8 cellular contexts compared by ENCODE assay signal in genomic region chr3:49723631-49724551, GRCh38. TPM values are rescaled to one million over a fixed set of nuclear protein-coding genes. Genes with fewer than 3 reads are reported as not detected.
DNase-seq lines count a peak whose midpoint lies in the region; ATAC-seq, FAIRE-seq and TF ChIP-seq lines count a peak whose summit lies in the region.

TSS of gene GMPPB (minus strand) at chr3:49723951. CDS start at chr3:49723726, 225 bp downstream.

- TF ChIP-seq CTCF in endothelial cell of umbilical vein (IDR thresholded peaks at IDR 0.05; ENCODE audit: extremely low read depth in 1 of 2, insufficient read depth in 1 of 2, low read depth in 1 of 2, low read length in 2 of 2): no peak

- TF ChIP-seq POLR2A in endothelial cell of umbilical vein (IDR thresholded peaks at IDR 0.05; ENCODE audit: low read depth, low read length): peak; percentile 80

- H3K27me3 Mint-ChIP-seq in IgD-negative memory B cell: no peaks in the 10 kb centered on the region

- H3K79me2 ChIP-seq in endothelial cell of umbilical vein (ENCODE audit: control insufficient read depth, insufficient read depth, low read length): peaks cover 13% of the 10 kb centered on the region

- peak within 1 kb of the TSS; percentile 98 for H3K9ac ChIP-seq in endothelial cell of umbilical vein (replicated peaks; ENCODE audit: extremely low read depth, insufficient read depth, low read length)

- no peaks in the 10 kb centered on the region for H3K9me3 ChIP-seq in endothelial cell of umbilical vein (replicated peaks; ENCODE audit: control insufficient read depth, insufficient read depth, low read length)

- H3K4me1 ChIP-seq in endothelial cell of umbilical vein (ENCODE audit: control insufficient read depth, extremely low read depth, insufficient read depth, low read length): peaks cover 16% of the 10 kb centered on the region

- BruUV-seq in endothelial cell of umbilical vein (replicated peaks; lab: Mats Ljungman, UMichigan): TSS peak; percentile 81

- H3K4me3 ChIP-seq in endothelial cell of umbilical vein (replicated peaks in 1 of 3; ENCODE audit: insufficient read depth in 1 of 3, low read depth in 1 of 3, low read length in 3 of 3): peak within 1 kb of the TSS; percentile 59 to 85 (median 81)

- H3K27me3 ChIP-seq in endothelial cell of umbilical vein (ENCODE audit: control insufficient read depth in 2 of 2, insufficient read depth in 2 of 2, low read length in 2 of 2): no peaks in the 10 kb centered on the region

- POLR2A ChIA-PET in endothelial cell of umbilical vein (lab: Charles Lee): interaction anchor here (0.6 kb wide), 1 partner anchor 348 kb away, joined by 3 read pairs; no protein-coding TSS in a partner anchor

- dilution Hi-C loops in endothelial cell of umbilical vein (cut with MboI; ENCODE audit: extremely low pct_ligation_motif_present, low sequenced_read_pairs): no loop called here

- H3K9me3 Mint-ChIP-seq in IgD-negative memory B cell: no peaks in the 10 kb centered on the region

- peak within 1 kb of the TSS; percentile 100 for H3K27ac Mint-ChIP-seq in IgD-negative memory B cell

- H3K36me3 ChIP-seq in endothelial cell of umbilical vein (ENCODE audit: control insufficient read depth in 2 of 2, extremely low read depth in 1 of 2, insufficient read depth in 2 of 2, low read length in 2 of 2): peaks cover 6 to 43% of the 10 kb centered on the region in 2 experiments

- H3K27ac ChIP-seq in endothelial cell of umbilical vein (ENCODE audit: insufficient read depth, low read depth, low read length): peak within 1 kb of the TSS; percentile 84

- no peaks in the 10 kb centered on the region for H4K20me1 ChIP-seq in endothelial cell of umbilical vein (replicated peaks; ENCODE audit: control insufficient read depth, extremely low read depth, insufficient read depth, low read length)

- peaks cover 22 to 41% (median 29%) of the 10 kb centered on the region in 3 donors for H3K4me1 Mint-ChIP-seq in IgD-negative memory B cell

- peak within 1 kb of the TSS; percentile 32 for H2AFZ ChIP-seq in endothelial cell of umbilical vein (ENCODE audit: low read depth, low read length)

- H3K4me2 ChIP-seq in endothelial cell of umbilical vein (ENCODE audit: insufficient read depth, low read length): peak within 1 kb of the TSS; percentile 83

- FAIRE-seq in endothelial cell of umbilical vein (lab: Jason Lieb, UNC): peak; percentile 97

- DNase-seq in DMS114 treated with DMSO at 0.1 percent for 48 hours (lab: John Stamatoyannopoulos, UW; ENCODE audit: unreplicated experiment) (peak; percentile 88), OCI-M1 (lab: John Stamatoyannopoulos, UW) (peak; percentile 96), activated T-cell treated with anti-CD3 and anti-CD28 coated beads for 1 hour (ENCODE audit: low read depth) (peak; percentile 83), endothelial cell of umbilical vein (ENCODE audit: low read depth, low spot score) (peak; percentile 98), middle frontal gyrus (ENCODE audit: extremely low spot score, low spot score) (peak; percentile 97)
- DNase-seq in stimulated activated CD8-positive, alpha-beta memory T cell treated with anti-CD3 and anti-CD28 coated beads, Interleukin-2, amount 100 ng/mL, for 1 hour (ENCODE audit: low read depth in 2 of 2): peak; percentile 78 to 83

- CTCF ChIA-PET in endothelial cell of umbilical vein (lab: Charles Lee): interaction anchor here (0.6 to 2.9 kb wide), 4 partner anchors 10 to 206 kb away, joined by 4 to 9 read pairs (median 4); partner anchors contain the start of gene MON1A

- no peaks in the 10 kb centered on the region for H3K9me1 ChIP-seq in endothelial cell of umbilical vein (replicated peaks; ENCODE audit: control insufficient read depth, extremely low read depth, insufficient read depth, low read length)

- H3K4me3 Mint-ChIP-seq in IgD-negative memory B cell: peak within 1 kb of the TSS; percentile 92 to 99 (median 96)

- no peaks in the 10 kb centered on the region for H3K36me3 Mint-ChIP-seq in IgD-negative memory B cell

- intact Hi-C loops in endothelial cell of umbilical vein (cut with micrococcal nuclease): loop anchor here (1.0 to 10.0 kb wide), 3 partner anchors 62 to 361 kb away; partner anchors contain the start of genes IP6K1 and RBM5

- peak; percentile 74 for ATAC-seq in GM21529 (IDR thresholded peaks at IDR 0.05; ENCODE audit: unreplicated experiment)

TF ChIP-seq in endothelial cell of umbilical vein, 7 proteins besides CTCF, POLR2A, EP300 and RAD21:
- TF ChIP-seq GATA2 (IDR thresholded peaks at IDR 0.05; ENCODE audit: insufficient read depth, insufficient read length, low read depth, low read length) (no peak), MYC (IDR thresholded peaks at IDR 0.05; ENCODE audit: low read depth, low read length) (no peak), POLR2AphosphoS5 (IDR thresholded peaks at IDR 0.05; ENCODE audit: insufficient read depth, low read depth, low read length) (peak; percentile 87), FOS (IDR thresholded peaks at IDR 0.05; ENCODE audit: borderline replicate concordance, insufficient read depth, low read length) (no peak)

RNA-seq across cellular contexts. Expression of gene GMPPB, which starts in this region (rescaled TPM):
- polyA plus RNA-seq in IgD-negative memory B cell (27.5 TPM), endothelial cell of umbilical vein (61.2 and 62.0 TPM in 2 replicates)
- total RNA-seq in endothelial cell of umbilical vein: 52.5 and 54.5 TPM in 2 replicates
- polyA plus RNA-seq in endothelial cell of umbilical vein (2011; cell fraction: cytosol; rRNA removed): 39.3 and 44.5 TPM in 2 replicates
- 55.6 and 60.5 TPM in 2 replicates for polyA plus RNA-seq in endothelial cell of umbilical vein (2011; cell fraction: nucleus; rRNA removed)
- polyA plus RNA-seq in endothelial cell of umbilical vein (2012): 28.8 and 32.8 TPM in 2 replicates
- 44.0 and 55.3 TPM in 2 replicates for polyA minus RNA-seq in endothelial cell of umbilical vein
- polyA minus RNA-seq in endothelial cell of umbilical vein (2011; cell fraction: cytosol; rRNA and poly(A)+ RNA removed): 12.7 TPM
- polyA minus RNA-seq in endothelial cell of umbilical vein (2011; cell fraction: nucleus; rRNA and poly(A)+ RNA removed): 26.7 and 32.8 TPM in 2 replicates

Comparison
In these comparisons a context has a peak if more than half of its experiments do, and no peak if none do; other contexts are left out.
1. Peak in every context shown above with its lines: DNase-seq, ATAC-seq, H3K4me3 ChIP-seq and H3K27ac ChIP-seq.